18 cellular contexts compared by ENCODE assay signal in genomic region chr5:128764910-128765309, GRCh38.
DNase-seq lines count a peak whose midpoint lies in the region; ATAC-seq lines count a peak whose summit lies in the region.
"Had no signal": no experiment of that assay in that cellular context is flagged by ENCODE, and none has a peak within 500 bp of the region (broad histone marks: within the 10 kb centered on the region; RNA-seq: fewer than 3 reads in every experiment).

No MANE protein-coding gene starts in this region.

- peak; percentile 78 for DNase-seq in DMS 273 (lab: John Stamatoyannopoulos, UW; ENCODE audit: unreplicated experiment)
- DNase-seq in NCI-H446 (lab: John Stamatoyannopoulos, UW): peak; percentile 39 to 69
- DNase-seq in left cardiac atrium: peak; percentile 32
- DNase-seq in posterior vena cava (ENCODE audit: low spot score): peak; percentile 66
- DNase-seq in NCI-H2171 (lab: John Stamatoyannopoulos, UW): no peak
- no peak for DNase-seq in NCI-H128 (lab: John Stamatoyannopoulos, UW; ENCODE audit: unreplicated experiment)
- DNase-seq: Calu3, Kasumi-1, NCI-H1105 treated with DMSO at 0.1 percent for 48 hours, NCI-H2029, NCI-H510A, NCI-H69, OCI-M1, Peyer's patch, SK-N-SH, SW 1271 had no signal

- peak in 1 of 2 donors; percentile 75 for ATAC-seq in left cardiac atrium
- ATAC-seq in HG03439 (IDR thresholded peaks at IDR 0.05; ENCODE audit: unreplicated experiment): no peak
- ATAC-seq: K562 had no signal

- intact Hi-C loops in left cardiac atrium (cut with DNase I) (no loop called here), posterior vena cava (cut with DNase I) (no loop called here)

Comparison
In these comparisons a context has a peak if more than half of its experiments do, and no peak if none do; other contexts are left out.
1. DNase-seq: peak in DMS 273 (single experiment), NCI-H446 (2 of 2), left cardiac atrium (single experiment) and posterior vena cava (single experiment); none in NCI-H2171 (single experiment) and NCI-H128 (single experiment).